ENCODE assay signal across 2 cellular contexts in genomic region chr20:63392465-63393365, GRCh38.
TF ChIP-seq lines count a peak whose summit lies in the region.

No MANE protein-coding gene starts in this region.

TF ChIP-seq in HCT116, 20 proteins besides CTCF, POLR2A, EP300 and RAD21 (continued from another document):
- no peak for TF ChIP-seq REST (IDR thresholded peaks at IDR 0.05; ENCODE audit: low read depth)
- TF ChIP-seq MAX (IDR thresholded peaks at IDR 0.05): no peak
- no peak for TF ChIP-seq ZBTB33 (IDR thresholded peaks at IDR 0.05; ENCODE audit: extremely low read depth, insufficient replicate concordance, low read length)
- TF ChIP-seq ZFX (IDR thresholded peaks at IDR 0.05): no peak
- TF ChIP-seq FOSL1 (IDR thresholded peaks at IDR 0.05; ENCODE audit: low read depth): no peak
- TF ChIP-seq SP1 (IDR thresholded peaks at IDR 0.05; ENCODE audit: low read depth): no peak

TF ChIP-seq in K562, 482 proteins besides CTCF, POLR2A, EP300 and RAD21:
- TF ChIP-seq ZNF318 (IDR thresholded peaks at IDR 0.05; ENCODE audit: borderline replicate concordance in 1 of 2, low read depth in 1 of 2) (no peak), ZNF3 (CRISPR knock-in tag; IDR thresholded peaks at IDR 0.05) (no peak), SIRT6 (IDR thresholded peaks at IDR 0.05; ENCODE audit: low read depth, low read length) (no peak), TFAP4 (CRISPR knock-in tag; IDR thresholded peaks at IDR 0.05; ENCODE audit: borderline replicate concordance) (no peak), ZFP30 (CRISPR knock-in tag; IDR thresholded peaks at IDR 0.05; ENCODE audit: borderline replicate concordance) (no peak), DDX20 (tag; IDR thresholded peaks at IDR 0.05; ENCODE audit: low read depth) (no peak), CREM (IDR thresholded peaks at IDR 0.05; ENCODE audit: low read depth) (no peak)
